Comparison of ENCODE assay signal across 17 cellular contexts in the genomic region with DNA sequence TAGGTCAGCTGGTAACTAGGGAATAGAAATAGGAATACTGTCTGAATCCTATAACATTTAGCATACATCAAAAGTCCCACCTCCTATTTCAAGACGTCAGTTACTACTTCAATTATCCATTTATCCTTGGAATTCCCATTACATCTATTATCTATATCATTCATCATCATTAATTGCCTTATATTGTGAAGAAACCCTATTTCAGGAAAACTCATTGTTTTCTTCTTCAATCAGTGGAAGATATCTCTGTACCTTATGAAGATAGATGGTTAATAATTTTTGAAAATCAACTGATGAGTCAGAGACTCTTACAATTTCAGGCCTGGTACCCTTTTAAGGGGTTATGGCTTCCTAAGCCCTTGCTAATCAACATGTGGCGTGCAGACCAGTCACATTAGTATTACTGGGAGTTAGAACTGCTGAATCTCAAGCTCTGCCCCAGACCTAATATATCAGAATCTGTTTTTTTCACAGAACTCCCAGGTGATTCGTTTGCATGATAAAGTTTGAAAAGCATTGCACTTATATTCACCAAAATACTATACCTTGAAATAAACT.
"Had no signal": no experiment of that assay in that cellular context is flagged by ENCODE, and none has a peak within 500 bp of the region (broad histone marks: within the 10 kb centered on the region; RNA-seq: fewer than 3 reads in every experiment).

No MANE protein-coding gene starts in this region.

- H3K36me3 Mint-ChIP-seq: mesothelial cell of epicardium had no signal

- H3K4me3 Mint-ChIP-seq: mesothelial cell of epicardium, natural killer cell, neural crest cell had no signal

- H3K27ac ChIP-seq: gastroesophageal sphincter, sigmoid colon, skin epidermis, tibial nerve, upper lobe of right lung, vagina had no signal

- ATAC-seq: esophagus mucosa, gastroesophageal sphincter, left lobe of liver, natural killer cell, upper lobe of right lung had no signal

- DNase-seq: effector memory CD4-positive, alpha-beta T cell; glutamatergic neuron; islet precursor cell; mammary epithelial cell; natural killer cell; sigmoid colon; stimulated activated CD4-positive, alpha-beta T cell treated with anti-CD3 and anti-CD28 coated beads, Interleukin-2, amount 100 ng/mL, for 24 hours; stimulated activated naive CD4-positive, alpha-beta T cell treated with Interleukin-2 at 50 U/mL for 16 hours; upper lobe of right lung had no signal

- H3K4me1 ChIP-seq: gastroesophageal sphincter, sigmoid colon, tibial nerve, upper lobe of right lung, vagina had no signal

- H3K27ac Mint-ChIP-seq: mesothelial cell of epicardium had no signal

- H3K9me3 Mint-ChIP-seq: mesothelial cell of epicardium, natural killer cell, neural crest cell had no signal

- H3K4me1 Mint-ChIP-seq: natural killer cell had no signal

- H3K27me3 ChIP-seq: gastroesophageal sphincter, sigmoid colon, tibial nerve, upper lobe of right lung, vagina had no signal

- H3K4me3 ChIP-seq: gastroesophageal sphincter, sigmoid colon, skin epidermis, tibial nerve, upper lobe of right lung, vagina had no signal

- H3K9me3 ChIP-seq: gastroesophageal sphincter, sigmoid colon, tibial nerve, upper lobe of right lung, vagina had no signal
